ENCODE assay signal across 18 cellular contexts in genomic region chr16:3864562-3864961, GRCh38.
"Had no signal": no experiment of that assay in that cellular context is flagged by ENCODE, and none has a peak within 500 bp of the region (broad histone marks: within the 10 kb centered on the region; RNA-seq: fewer than 3 reads in every experiment).

No MANE protein-coding gene starts in this region.

- H3K4me3 ChIP-seq: breast epithelium, heart left ventricle, pancreas, tibial nerve had no signal

- H3K9me3 ChIP-seq: breast epithelium, heart left ventricle, pancreas, SK-N-SH, tibial nerve had no signal

- H3K9ac ChIP-seq: SK-N-SH had no signal

- H3K4me3 Mint-ChIP-seq: activated naive CD8-positive, alpha-beta T cell treated with anti-CD3 and anti-CD28 coated beads, Interleukin-2, amount 10 ng/mL, durations not matched to agents 7 days and 5 days; neural crest cell had no signal

- H3K36me3 ChIP-seq: breast epithelium, heart left ventricle, pancreas, tibial nerve had no signal

- ATAC-seq: left lobe of liver had no signal

- H3K9me3 Mint-ChIP-seq: activated naive CD8-positive, alpha-beta T cell treated with anti-CD3 and anti-CD28 coated beads, Interleukin-2, amount 10 ng/mL, durations not matched to agents 7 days and 5 days; neural crest cell had no signal

- H3K27ac ChIP-seq: breast epithelium, heart left ventricle, pancreas, tibial nerve, WERI-Rb-1 had no signal

- H3K4me2 ChIP-seq: SK-N-SH had no signal

- H3K27ac Mint-ChIP-seq: activated naive CD8-positive, alpha-beta T cell treated with anti-CD3 and anti-CD28 coated beads, Interleukin-2, amount 10 ng/mL, durations not matched to agents 7 days and 5 days had no signal

- H3K27me3 Mint-ChIP-seq: activated naive CD8-positive, alpha-beta T cell treated with anti-CD3 and anti-CD28 coated beads, Interleukin-2, amount 10 ng/mL, durations not matched to agents 7 days and 5 days had no signal

- H3K27me3 ChIP-seq: breast epithelium, heart left ventricle, pancreas, tibial nerve had no signal

- DNase-seq: activated CD8-positive, alpha-beta memory T cell treated with anti-CD3 and anti-CD28 coated beads, Interleukin-2, amount 50 U/mL, for 4 hours; activated effector memory CD4-positive, alpha-beta T cell treated with Interleukin-2 at 50 U/mL for 16 hours; activated naive CD8-positive, alpha-beta T cell treated with anti-CD3 and anti-CD28 coated beads, Interleukin-2, amount 10 ng/mL, durations not matched to agents 7 days and 5 days; aorta; foreskin melanocyte; heart left ventricle; islet precursor cell; pancreas; retina; Right ventricle myocardium superior; SK-N-SH; stimulated activated CD4-positive, alpha-beta T cell treated with anti-CD3 and anti-CD28 coated beads, Interleukin-4, amount 100 ng/mL, for 4 hours; T-helper 1 cell; WERI-Rb-1 had no signal
